ENCODE assay signal across 1 cellular context in the genomic region with DNA sequence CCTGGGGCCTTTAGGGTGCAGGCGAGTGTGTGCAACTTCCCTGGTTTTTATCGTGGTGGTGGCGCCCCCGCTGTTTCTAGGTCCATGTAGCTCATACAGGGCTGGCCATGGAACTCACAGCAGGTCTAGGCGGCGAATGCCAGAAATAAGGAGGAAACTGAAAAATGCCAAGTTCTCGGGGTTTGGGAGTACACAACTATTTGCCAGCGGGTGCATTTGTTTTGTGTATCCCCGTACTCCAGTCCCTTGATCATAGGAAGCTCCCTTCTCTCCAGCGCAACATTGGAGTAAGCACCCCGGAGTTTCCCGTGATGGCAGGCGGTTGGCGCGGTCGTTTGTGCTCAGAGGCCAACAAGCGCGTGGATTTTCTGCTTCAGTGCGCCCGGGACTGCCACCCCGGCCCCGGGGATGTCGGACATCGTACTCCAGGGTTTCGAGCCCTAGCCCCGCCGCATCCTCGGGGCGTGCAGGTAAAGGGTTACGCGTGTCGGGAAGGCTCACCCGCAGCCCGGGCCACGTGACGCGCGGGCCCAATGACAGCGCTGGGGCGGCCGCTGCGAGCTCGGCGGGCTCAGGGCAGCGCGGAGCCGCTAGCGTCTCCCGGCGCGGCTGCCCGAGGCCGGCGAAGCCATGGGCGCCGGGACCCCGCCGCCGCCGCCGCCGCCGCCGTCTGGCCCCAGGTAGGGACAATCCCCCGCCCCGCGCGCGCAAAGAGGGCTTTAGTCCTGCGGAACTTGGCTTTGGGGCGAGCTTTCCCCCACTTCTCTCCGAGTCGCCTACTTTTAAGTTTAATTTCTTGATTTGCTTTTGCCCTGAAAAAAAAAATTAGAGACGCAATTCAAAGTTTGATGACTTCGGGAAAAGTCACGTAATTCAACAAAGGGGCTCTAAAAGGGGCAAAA.
TF ChIP-seq lines count a peak whose summit lies in the region.

No MANE protein-coding gene starts in this region.

TF ChIP-seq in HepG2, 621 proteins besides CTCF, POLR2A, EP300 and RAD21 (continued from another document and continues in another):
- TF ChIP-seq ZBTB8A (CRISPR knock-in tag; IDR thresholded peaks at IDR 0.05; ENCODE audit: borderline replicate concordance, low read depth) (no peak), ZBTB1 (CRISPR knock-in tag; IDR thresholded peaks at IDR 0.05; ENCODE audit: borderline replicate concordance) (no peak), ZNF619 (CRISPR knock-in tag; IDR thresholded peaks at IDR 0.05) (no peak), ATF7-NPFF (CRISPR knock-in tag; IDR thresholded peaks at IDR 0.05; ENCODE audit: low read depth) (peak; percentile 90), CENPX (CRISPR knock-in tag; IDR thresholded peaks at IDR 0.05) (no peak), HOXA7 (CRISPR knock-in tag; IDR thresholded peaks at IDR 0.05) (no peak), ZNF530 (CRISPR knock-in tag; IDR thresholded peaks at IDR 0.05; ENCODE audit: low read depth) (no peak), ZNF317 (CRISPR knock-in tag; IDR thresholded peaks at IDR 0.05) (0 out of 2 replicates have a peak, but pooled peaks have one; percentile 7), DR1 (CRISPR knock-in tag; IDR thresholded peaks at IDR 0.05) (no peak), ZNF816 (CRISPR knock-in tag; IDR thresholded peaks at IDR 0.05; ENCODE audit: borderline replicate concordance) (0 out of 2 replicates have a peak, but pooled peaks have one; percentile 33), DPF2 (CRISPR knock-in tag; IDR thresholded peaks at IDR 0.05; ENCODE audit: borderline replicate concordance, low read depth) (no peak), CBX2 (IDR thresholded peaks at IDR 0.05; ENCODE audit: low read depth, low read length) (no peak), CBX2 (CRISPR knock-in tag; IDR thresholded peaks at IDR 0.05; ENCODE audit: low read depth) (no peak), BRD4 (CRISPR knock-in tag; IDR thresholded peaks at IDR 0.05) (no peak), HOXA5 (CRISPR knock-in tag; IDR thresholded peaks at IDR 0.05) (no peak), MATR3 (CRISPR knock-in tag; IDR thresholded peaks at IDR 0.05) (no peak), ZNF235 (CRISPR knock-in tag; IDR thresholded peaks at IDR 0.05; ENCODE audit: borderline replicate concordance) (no peak), SP5 (CRISPR knock-in tag; IDR thresholded peaks at IDR 0.05; ENCODE audit: borderline replicate concordance, low read depth) (no peak), MYNN (CRISPR knock-in tag; IDR thresholded peaks at IDR 0.05; ENCODE audit: low read depth) (no peak), EEA1 (CRISPR knock-in tag; IDR thresholded peaks at IDR 0.05; ENCODE audit: borderline replicate concordance) (no peak), NR2F6 (IDR thresholded peaks at IDR 0.05) (no peak), NR2F6 (CRISPR knock-in tag; IDR thresholded peaks at IDR 0.05) (no peak), ZKSCAN5 (CRISPR knock-in tag; IDR thresholded peaks at IDR 0.05) (no peak), TARDBP (CRISPR knock-in tag; IDR thresholded peaks at IDR 0.05) (no peak), ZNF432 (CRISPR knock-in tag; IDR thresholded peaks at IDR 0.05; ENCODE audit: borderline replicate concordance) (no peak), ZNF446 (CRISPR knock-in tag; IDR thresholded peaks at IDR 0.05) (0 out of 2 replicates have a peak, but pooled peaks have one; percentile 43), GLI4 (CRISPR knock-in tag; IDR thresholded peaks at IDR 0.05; ENCODE audit: borderline replicate concordance) (no peak), XBP1 (CRISPR knock-in tag; IDR thresholded peaks at IDR 0.05) (no peak), ZNF749 (CRISPR knock-in tag; IDR thresholded peaks at IDR 0.05; ENCODE audit: borderline replicate concordance) (no peak), ZIK1 (CRISPR knock-in tag; IDR thresholded peaks at IDR 0.05; ENCODE audit: borderline replicate concordance, low read depth) (peak; percentile 67; the same call in 1 of the 2 replicates), CC2D1A (CRISPR knock-in tag; IDR thresholded peaks at IDR 0.05) (no peak), SOX6 (IDR thresholded peaks at IDR 0.05) (no peak), SOX6 (CRISPR knock-in tag; IDR thresholded peaks at IDR 0.05) (peak; percentile 39; the same call in 1 of the 2 replicates), WIZ (CRISPR knock-in tag; IDR thresholded peaks at IDR 0.05) (0 out of 2 replicates have a peak, but pooled peaks have one; percentile 67), SP4 (CRISPR knock-in tag; IDR thresholded peaks at IDR 0.05) (0 out of 2 replicates have a peak, but pooled peaks have one; percentile 28)
- TF ChIP-seq, protein P1, sequence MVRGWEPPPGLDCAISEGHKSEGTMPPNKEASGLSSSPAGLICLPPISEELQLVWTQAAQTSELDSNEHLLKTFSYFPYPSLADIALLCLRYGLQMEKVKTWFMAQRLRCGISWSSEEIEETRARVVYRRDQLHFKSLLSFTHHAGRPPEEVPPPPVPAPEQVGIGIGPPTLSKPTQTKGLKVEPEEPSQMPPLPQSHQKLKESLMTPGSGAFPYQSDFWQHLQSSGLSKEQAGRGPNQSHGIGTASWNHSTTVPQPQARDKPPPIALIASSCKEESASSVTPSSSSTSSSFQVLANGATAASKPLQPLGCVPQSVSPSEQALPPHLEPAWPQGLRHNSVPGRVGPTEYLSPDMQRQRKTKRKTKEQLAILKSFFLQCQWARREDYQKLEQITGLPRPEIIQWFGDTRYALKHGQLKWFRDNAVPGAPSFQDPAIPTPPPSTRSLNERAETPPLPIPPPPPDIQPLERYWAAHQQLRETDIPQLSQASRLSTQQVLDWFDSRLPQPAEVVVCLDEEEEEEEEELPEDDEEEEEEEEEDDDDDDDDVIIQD (CRISPR knock-in tag; IDR thresholded peaks at IDR 0.05; ENCODE audit: low read depth): no peak
- TF ChIP-seq, protein P2, sequence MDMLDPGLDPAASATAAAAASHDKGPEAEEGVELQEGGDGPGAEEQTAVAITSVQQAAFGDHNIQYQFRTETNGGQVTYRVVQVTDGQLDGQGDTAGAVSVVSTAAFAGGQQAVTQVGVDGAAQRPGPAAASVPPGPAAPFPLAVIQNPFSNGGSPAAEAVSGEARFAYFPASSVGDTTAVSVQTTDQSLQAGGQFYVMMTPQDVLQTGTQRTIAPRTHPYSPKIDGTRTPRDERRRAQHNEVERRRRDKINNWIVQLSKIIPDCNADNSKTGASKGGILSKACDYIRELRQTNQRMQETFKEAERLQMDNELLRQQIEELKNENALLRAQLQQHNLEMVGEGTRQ (IDR thresholded peaks at IDR 0.05; ENCODE audit: low read depth, low read length): peak; percentile 83
- TF ChIP-seq, protein P2 (CRISPR knock-in tag; IDR thresholded peaks at IDR 0.05; ENCODE audit: borderline replicate concordance): peak; percentile 88; the same call in 1 of the 2 replicates
- TF ChIP-seq, protein P3, sequence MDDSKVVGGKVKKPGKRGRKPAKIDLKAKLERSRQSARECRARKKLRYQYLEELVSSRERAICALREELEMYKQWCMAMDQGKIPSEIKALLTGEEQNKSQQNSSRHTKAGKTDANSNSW (CRISPR knock-in tag; IDR thresholded peaks at IDR 0.05; ENCODE audit: borderline replicate concordance): no peak
- TF ChIP-seq, protein P4, sequence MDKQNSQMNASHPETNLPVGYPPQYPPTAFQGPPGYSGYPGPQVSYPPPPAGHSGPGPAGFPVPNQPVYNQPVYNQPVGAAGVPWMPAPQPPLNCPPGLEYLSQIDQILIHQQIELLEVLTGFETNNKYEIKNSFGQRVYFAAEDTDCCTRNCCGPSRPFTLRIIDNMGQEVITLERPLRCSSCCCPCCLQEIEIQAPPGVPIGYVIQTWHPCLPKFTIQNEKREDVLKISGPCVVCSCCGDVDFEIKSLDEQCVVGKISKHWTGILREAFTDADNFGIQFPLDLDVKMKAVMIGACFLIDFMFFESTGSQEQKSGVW (CRISPR knock-in tag; IDR thresholded peaks at IDR 0.05; ENCODE audit: borderline replicate concordance): no peak
- TF ChIP-seq, protein P5, sequence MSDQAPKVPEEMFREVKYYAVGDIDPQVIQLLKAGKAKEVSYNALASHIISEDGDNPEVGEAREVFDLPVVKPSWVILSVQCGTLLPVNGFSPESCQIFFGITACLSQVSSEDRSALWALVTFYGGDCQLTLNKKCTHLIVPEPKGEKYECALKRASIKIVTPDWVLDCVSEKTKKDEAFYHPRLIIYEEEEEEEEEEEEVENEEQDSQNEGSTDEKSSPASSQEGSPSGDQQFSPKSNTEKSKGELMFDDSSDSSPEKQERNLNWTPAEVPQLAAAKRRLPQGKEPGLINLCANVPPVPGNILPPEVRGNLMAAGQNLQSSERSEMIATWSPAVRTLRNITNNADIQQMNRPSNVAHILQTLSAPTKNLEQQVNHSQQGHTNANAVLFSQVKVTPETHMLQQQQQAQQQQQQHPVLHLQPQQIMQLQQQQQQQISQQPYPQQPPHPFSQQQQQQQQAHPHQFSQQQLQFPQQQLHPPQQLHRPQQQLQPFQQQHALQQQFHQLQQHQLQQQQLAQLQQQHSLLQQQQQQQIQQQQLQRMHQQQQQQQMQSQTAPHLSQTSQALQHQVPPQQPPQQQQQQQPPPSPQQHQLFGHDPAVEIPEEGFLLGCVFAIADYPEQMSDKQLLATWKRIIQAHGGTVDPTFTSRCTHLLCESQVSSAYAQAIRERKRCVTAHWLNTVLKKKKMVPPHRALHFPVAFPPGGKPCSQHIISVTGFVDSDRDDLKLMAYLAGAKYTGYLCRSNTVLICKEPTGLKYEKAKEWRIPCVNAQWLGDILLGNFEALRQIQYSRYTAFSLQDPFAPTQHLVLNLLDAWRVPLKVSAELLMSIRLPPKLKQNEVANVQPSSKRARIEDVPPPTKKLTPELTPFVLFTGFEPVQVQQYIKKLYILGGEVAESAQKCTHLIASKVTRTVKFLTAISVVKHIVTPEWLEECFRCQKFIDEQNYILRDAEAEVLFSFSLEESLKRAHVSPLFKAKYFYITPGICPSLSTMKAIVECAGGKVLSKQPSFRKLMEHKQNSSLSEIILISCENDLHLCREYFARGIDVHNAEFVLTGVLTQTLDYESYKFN (CRISPR knock-in tag; conservative IDR thresholded peaks at IDR 0.05): no peak
- TF ChIP-seq, protein P6, sequence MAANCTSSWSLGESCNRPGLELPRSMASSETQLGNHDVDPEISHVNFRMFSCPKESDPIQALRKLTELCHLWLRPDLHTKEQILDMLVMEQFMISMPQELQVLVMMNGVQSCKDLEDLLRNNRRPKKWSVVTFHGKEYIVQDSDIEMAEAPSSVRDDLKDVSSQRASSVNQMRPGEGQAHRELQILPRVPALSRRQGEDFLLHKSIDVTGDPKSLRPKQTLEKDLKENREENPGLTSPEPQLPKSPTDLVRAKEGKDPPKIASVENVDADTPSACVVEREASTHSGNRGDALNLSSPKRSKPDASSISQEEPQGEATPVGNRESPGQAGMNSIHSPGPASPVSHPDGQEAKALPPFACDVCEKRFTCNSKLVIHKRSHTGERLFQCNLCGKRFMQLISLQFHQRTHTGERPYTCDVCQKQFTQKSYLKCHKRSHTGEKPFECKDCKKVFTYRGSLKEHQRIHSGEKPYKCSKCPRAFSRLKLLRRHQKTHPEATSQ (CRISPR knock-in tag; IDR thresholded peaks at IDR 0.05; ENCODE audit: borderline replicate concordance): no peak
- TF ChIP-seq, protein P7, sequence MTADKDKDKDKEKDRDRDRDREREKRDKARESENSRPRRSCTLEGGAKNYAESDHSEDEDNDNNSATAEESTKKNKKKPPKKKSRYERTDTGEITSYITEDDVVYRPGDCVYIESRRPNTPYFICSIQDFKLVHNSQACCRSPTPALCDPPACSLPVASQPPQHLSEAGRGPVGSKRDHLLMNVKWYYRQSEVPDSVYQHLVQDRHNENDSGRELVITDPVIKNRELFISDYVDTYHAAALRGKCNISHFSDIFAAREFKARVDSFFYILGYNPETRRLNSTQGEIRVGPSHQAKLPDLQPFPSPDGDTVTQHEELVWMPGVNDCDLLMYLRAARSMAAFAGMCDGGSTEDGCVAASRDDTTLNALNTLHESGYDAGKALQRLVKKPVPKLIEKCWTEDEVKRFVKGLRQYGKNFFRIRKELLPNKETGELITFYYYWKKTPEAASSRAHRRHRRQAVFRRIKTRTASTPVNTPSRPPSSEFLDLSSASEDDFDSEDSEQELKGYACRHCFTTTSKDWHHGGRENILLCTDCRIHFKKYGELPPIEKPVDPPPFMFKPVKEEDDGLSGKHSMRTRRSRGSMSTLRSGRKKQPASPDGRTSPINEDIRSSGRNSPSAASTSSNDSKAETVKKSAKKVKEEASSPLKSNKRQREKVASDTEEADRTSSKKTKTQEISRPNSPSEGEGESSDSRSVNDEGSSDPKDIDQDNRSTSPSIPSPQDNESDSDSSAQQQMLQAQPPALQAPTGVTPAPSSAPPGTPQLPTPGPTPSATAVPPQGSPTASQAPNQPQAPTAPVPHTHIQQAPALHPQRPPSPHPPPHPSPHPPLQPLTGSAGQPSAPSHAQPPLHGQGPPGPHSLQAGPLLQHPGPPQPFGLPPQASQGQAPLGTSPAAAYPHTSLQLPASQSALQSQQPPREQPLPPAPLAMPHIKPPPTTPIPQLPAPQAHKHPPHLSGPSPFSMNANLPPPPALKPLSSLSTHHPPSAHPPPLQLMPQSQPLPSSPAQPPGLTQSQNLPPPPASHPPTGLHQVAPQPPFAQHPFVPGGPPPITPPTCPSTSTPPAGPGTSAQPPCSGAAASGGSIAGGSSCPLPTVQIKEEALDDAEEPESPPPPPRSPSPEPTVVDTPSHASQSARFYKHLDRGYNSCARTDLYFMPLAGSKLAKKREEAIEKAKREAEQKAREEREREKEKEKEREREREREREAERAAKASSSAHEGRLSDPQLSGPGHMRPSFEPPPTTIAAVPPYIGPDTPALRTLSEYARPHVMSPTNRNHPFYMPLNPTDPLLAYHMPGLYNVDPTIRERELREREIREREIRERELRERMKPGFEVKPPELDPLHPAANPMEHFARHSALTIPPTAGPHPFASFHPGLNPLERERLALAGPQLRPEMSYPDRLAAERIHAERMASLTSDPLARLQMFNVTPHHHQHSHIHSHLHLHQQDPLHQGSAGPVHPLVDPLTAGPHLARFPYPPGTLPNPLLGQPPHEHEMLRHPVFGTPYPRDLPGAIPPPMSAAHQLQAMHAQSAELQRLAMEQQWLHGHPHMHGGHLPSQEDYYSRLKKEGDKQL (CRISPR knock-in tag; IDR thresholded peaks at IDR 0.05; ENCODE audit: low read depth): no peak
